In the genomic region with DNA sequence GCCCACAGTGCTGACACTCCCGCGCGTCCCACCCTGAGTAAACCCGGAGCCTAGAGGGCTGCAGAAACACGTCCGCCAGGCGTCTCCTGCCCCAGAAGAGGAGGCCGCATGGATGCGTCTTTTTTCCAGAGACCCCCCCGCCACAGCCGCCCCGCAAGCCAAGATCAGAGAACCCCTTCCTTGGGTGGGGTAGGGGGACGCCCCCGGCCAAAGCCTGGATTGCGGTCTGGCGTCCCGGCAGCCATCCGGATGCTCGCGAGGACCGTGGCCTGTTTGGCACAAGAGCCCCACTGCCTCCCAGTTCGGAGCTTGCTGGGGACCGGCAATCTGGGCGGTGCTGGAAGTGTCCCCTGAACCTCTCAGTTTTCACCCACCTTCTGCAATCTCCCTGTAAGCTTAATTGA, we compare ENCODE assay signal across 10 cellular contexts. TPM values are rescaled to one million over a fixed set of nuclear protein-coding genes. Genes with fewer than 3 reads are reported as not detected.
DNase-seq lines count a peak whose midpoint lies in the region; ATAC-seq, FAIRE-seq and TF ChIP-seq lines count a peak whose summit lies in the region.
"Had no signal": no experiment of that assay in that cellular context is flagged by ENCODE, and none has a peak within 500 bp of the region (broad histone marks: within the 10 kb centered on the region; RNA-seq: fewer than 3 reads in every experiment).

No MANE protein-coding gene starts in this region.

- TF ChIP-seq CTCF in dorsolateral prefrontal cortex (IDR thresholded peaks at IDR 0.05 in 54 of 56, conservative IDR thresholded peaks at IDR 0.05 in 2 of 56; ENCODE audit: low read depth in 1 of 56, partially characterized antibody in 56 of 56) (no peak), HepG2 (CRISPR knock-in tag; IDR thresholded peaks at IDR 0.05) (no peak)

- H3K4me1 ChIP-seq in HUES64 (ENCODE audit: insufficient read depth, low read length) (peaks cover 9% of the 10 kb centered on the region; the same call in 1 of the 2 replicates), HepG2 (ENCODE audit: insufficient read depth, low read length) (peaks cover 15% of the 10 kb centered on the region; the same call in 1 of the 2 replicates)

- TF ChIP-seq EP300 in HepG2 (IDR thresholded peaks at IDR 0.05; ENCODE audit: low read depth in 2 of 2, low read length in 2 of 2): no peak
- no peak for TF ChIP-seq EP300 in HepG2 (CRISPR knock-in tag; IDR thresholded peaks at IDR 0.05; ENCODE audit: borderline replicate concordance)

- POLR2A ChIA-PET in HepG2 (lab: Yijun Ruan, JAX): no interaction called here

- H2AFZ ChIP-seq in HepG2 (ENCODE audit: low read length): no peak overlapping the region

- H3K9me3 ChIP-seq in HUES64 (ENCODE audit: insufficient read depth, low read depth, low read length): no peaks in the 10 kb centered on the region
- H3K9me3 ChIP-seq in HepG2 (ENCODE audit: low read length): no peaks in the 10 kb centered on the region

- H4K20me1 ChIP-seq in HepG2 (ENCODE audit: insufficient read depth, low read length): no peaks in the 10 kb centered on the region

- H3K9ac ChIP-seq in HUES64 (ENCODE audit: low read depth, low read length) (peak overlapping the region; percentile 7; the same call in 1 of the 2 replicates), HepG2 (ENCODE audit: insufficient read depth, low read depth, low read length) (no peak overlapping the region)
- H3K9ac ChIP-seq: KMS-11 had no signal

- TF ChIP-seq POLR2A in HepG2 (IDR thresholded peaks at IDR 0.05; ENCODE audit: insufficient read depth in 1 of 2, low read depth in 2 of 2, low read length in 2 of 2): no peak

- H3K27me3 ChIP-seq in HUES64 (ENCODE audit: insufficient read depth, low read length) (peaks cover 46% of the 10 kb centered on the region), dorsolateral prefrontal cortex (peaks cover 0 to 40% (median 15%) of the 10 kb centered on the region in 45 donors), HepG2 (ENCODE audit: control insufficient read depth in 1 of 2, insufficient read depth in 2 of 2, low read length in 2 of 2) (peaks cover 0 to 48% of the 10 kb centered on the region in 2 experiments; a peak in 4 of 5 replicates)

- peak overlapping the region in 1 of 2 donors; percentile 22 for H3K27ac Mint-ChIP-seq in stimulated activated naive CD8-positive, alpha-beta T cell treated with anti-CD3 and anti-CD28 coated beads, Interleukin-15, amount 100 ng/mL, for 72 hours

- H3K9me3 Mint-ChIP-seq in stimulated activated naive CD8-positive, alpha-beta T cell treated with anti-CD3 and anti-CD28 coated beads, Interleukin-15, amount 100 ng/mL, for 72 hours: no peaks in the 10 kb centered on the region

- CTCF ChIA-PET in HepG2 (lab: Yijun Ruan, JAX; ENCODE audit: low intra/inter-chr PET ratio, low total read pairs): no interaction called here

- H3K79me2 ChIP-seq in HepG2 (ENCODE audit: insufficient read depth, low read length): no peaks in the 10 kb centered on the region

- H3K27me3 Mint-ChIP-seq in stimulated activated naive CD8-positive, alpha-beta T cell treated with anti-CD3 and anti-CD28 coated beads, Interleukin-15, amount 100 ng/mL, for 72 hours: peaks cover 45% of the 10 kb centered on the region

- FAIRE-seq in HepG2 (lab: Jason Lieb, UNC): no peak

- DNase-seq in dorsolateral prefrontal cortex (peak in 2 of 10 donors; percentile 4 to 44), HepG2 (ENCODE audit: low spot score) (no peak), COLO668 (lab: John Stamatoyannopoulos, UW; ENCODE audit: unreplicated experiment) (no peak), cerebellum (ENCODE audit: low spot score) (no peak)
- no peak for DNase-seq in stimulated activated naive CD8-positive, alpha-beta T cell treated with anti-CD3 and anti-CD28 coated beads, Interleukin-15, amount 100 ng/mL, for 72 hours
- DNase-seq: stimulated activated naive CD4-positive, alpha-beta T cell treated with Interleukin-2 at 50 U/mL for 16 hours had no signal

- intact Hi-C loops in dorsolateral prefrontal cortex (cut with DNase I) (no loop called here), HepG2 (cut with micrococcal nuclease; ENCODE audit: unreplicated experiment) (no loop called here)

- TF ChIP-seq RAD21 in HepG2 (CRISPR knock-in tag; IDR thresholded peaks at IDR 0.05): no peak

- no peaks in the 10 kb centered on the region for H3K36me3 ChIP-seq in HUES64 (ENCODE audit: insufficient read depth, low read length)
- H3K36me3 ChIP-seq in HepG2 (replicated peaks in 1 of 2; ENCODE audit: control insufficient read depth in 1 of 2, insufficient read depth in 2 of 2, low read length in 2 of 2): no peaks in the 10 kb centered on the region

- 11% methylated on average over 24 of the region's 24 CpGs for WGBS in HUES64
- WGBS in HepG2 (ENCODE audit: low lambda C conversion rate): 76% methylated on average over 22 of the region's 24 CpGs

- H3K27ac ChIP-seq in HUES64 (ENCODE audit: low read depth, low read length) (no peak overlapping the region), dorsolateral prefrontal cortex (peak overlapping the region in 26 of 59 donors; percentile 13 to 81 (median 54)), HepG2 (ENCODE audit: extremely low read length, insufficient read depth, low read length) (no peak overlapping the region)
- H3K27ac ChIP-seq: KMS-11 had no signal

- ATAC-seq in HepG2 (peak; percentile 43), GM21786 (IDR thresholded peaks at IDR 0.05; ENCODE audit: unreplicated experiment) (no peak), GM21390 (IDR thresholded peaks at IDR 0.05; ENCODE audit: unreplicated experiment) (no peak)
- ATAC-seq in stimulated activated naive CD8-positive, alpha-beta T cell treated with anti-CD3 and anti-CD28 coated beads, Interleukin-15, amount 100 ng/mL, for 72 hours: no peak

- H3K4me3 Mint-ChIP-seq in stimulated activated naive CD8-positive, alpha-beta T cell treated with anti-CD3 and anti-CD28 coated beads, Interleukin-15, amount 100 ng/mL, for 72 hours: peak overlapping the region; percentile 63 to 81

- peaks cover 16% of the 10 kb centered on the region for H3K4me1 Mint-ChIP-seq in stimulated activated naive CD8-positive, alpha-beta T cell treated with anti-CD3 and anti-CD28 coated beads, Interleukin-15, amount 100 ng/mL, for 72 hours

- peak overlapping the region; percentile 73 for H3K4me2 ChIP-seq in HepG2 (ENCODE audit: low read depth, low read length)
- H3K4me2 ChIP-seq: KMS-11 had no signal

- H3K4me3 ChIP-seq in HUES64 (ENCODE audit: low read length): peak overlapping the region; percentile 71
- H3K4me3 ChIP-seq in dorsolateral prefrontal cortex: peak overlapping the region; percentile 40 to 74 (median 62)
- peak overlapping the region; percentile 24 to 71 (median 52); a peak in 3 of 6 replicates for H3K4me3 ChIP-seq in HepG2 (replicated peaks in 1 of 3; ENCODE audit: insufficient read depth in 1 of 3, low read depth in 2 of 3, low read length in 3 of 3)

- BruUV-seq in HepG2 (replicated peaks; lab: Mats Ljungman, UMichigan): no TSS peak

- in situ Hi-C loops in HepG2 (cut with HindIII; ENCODE audit: extremely low pct_ligation_motif_present, low pct_unique_long_range_greater_than_20kb): no loop called here

TF ChIP-seq in HepG2, 621 proteins besides CTCF, POLR2A, EP300 and RAD21 (continues in another document):
- TF ChIP-seq ZNF225 (CRISPR knock-in tag; IDR thresholded peaks at IDR 0.05) (0 out of 2 replicates have a peak, but pooled peaks have one; percentile 11), NCOA1 (CRISPR knock-in tag; IDR thresholded peaks at IDR 0.05) (no peak), IRX3 (CRISPR knock-in tag; IDR thresholded peaks at IDR 0.05; ENCODE audit: borderline replicate concordance, low read depth) (no peak), ARNT2 (CRISPR knock-in tag; IDR thresholded peaks at IDR 0.05; ENCODE audit: low read depth) (no peak), ZNF772 (CRISPR knock-in tag; IDR thresholded peaks at IDR 0.05) (no peak; the same call in 1 of the 2 replicates), KAT7 (CRISPR knock-in tag; IDR thresholded peaks at IDR 0.05; ENCODE audit: borderline replicate concordance) (no peak)
- TF ChIP-seq, protein P1, sequence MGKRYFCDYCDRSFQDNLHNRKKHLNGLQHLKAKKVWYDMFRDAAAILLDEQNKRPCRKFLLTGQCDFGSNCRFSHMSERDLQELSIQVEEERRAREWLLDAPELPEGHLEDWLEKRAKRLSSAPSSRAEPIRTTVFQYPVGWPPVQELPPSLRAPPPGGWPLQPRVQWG (CRISPR knock-in tag; IDR thresholded peaks at IDR 0.05; ENCODE audit: borderline replicate concordance, low read depth): no peak

RNA-seq across cellular contexts. Expression of gene FAM162B, which starts 1.0 kb away (rescaled TPM):
- polyA plus RNA-seq in HUES64 (2013, experiment 1 of 2): 1.1 TPM
- 2.0 TPM for polyA plus RNA-seq in HUES64 (2013, experiment 2 of 2)
- total RNA-seq in dorsolateral prefrontal cortex (10 to 100 TPM in 94 of 120 experiments, 1 to 10 TPM in 26; 5.1 to 23.9 (median 13.0) TPM), HepG2 (2016; rRNA removed; fragmentation: Illumina TruSeq; extraction: Trizol) (not detected in 2 replicates), cerebellum (1.4 TPM)
- not detected in 2 replicates for total RNA-seq in HepG2 (2016; cell fraction: cytosol; rRNA removed; fragmentation: Illumina TruSeq; extraction: Trizol; ENCODE audit: low read depth)
- not detected in 2 replicates for total RNA-seq in HepG2 (2016; cell fraction: insoluble cytoplasmic fraction; rRNA removed; fragmentation: Illumina TruSeq; extraction: Trizol)
- not detected in 2 replicates for total RNA-seq in HepG2 (2016; cell fraction: membrane; rRNA removed; fragmentation: Illumina TruSeq; extraction: Trizol)
- total RNA-seq in HepG2 (2016; cell fraction: nucleus; rRNA removed; fragmentation: Illumina TruSeq; extraction: Trizol): not detected in 2 replicates
- 0.17 TPM in 1 of 2 replicates, not detected in the other for polyA plus RNA-seq in HepG2 (2011; rRNA removed)
- polyA plus RNA-seq in HepG2 (2011; cell fraction: cytosol; rRNA removed): 0.07 TPM in 1 of 2 replicates, not detected in the other
- polyA plus RNA-seq in HepG2 (2011; cell fraction: nucleus; rRNA removed): not detected in 2 replicates
- polyA plus RNA-seq in HepG2 (2012): 0.19 TPM in 1 of 2 replicates, not detected in the other
- not detected in 2 replicates for polyA plus RNA-seq in HepG2 (2016; cell fraction: cytosol; fragmentation: Illumina TruSeq; extraction: Trizol; ENCODE audit: low read depth)
- polyA plus RNA-seq in HepG2 (2016; cell fraction: insoluble cytoplasmic fraction; fragmentation: Illumina TruSeq; extraction: Trizol; ENCODE audit: low read depth): not detected in 2 replicates
- polyA plus RNA-seq in HepG2 (2016; cell fraction: membrane; fragmentation: Illumina TruSeq; extraction: Trizol; ENCODE audit: low read depth): not detected in 2 replicates
- not detected in 2 replicates for polyA plus RNA-seq in HepG2 (2016; cell fraction: nucleus; fragmentation: Illumina TruSeq; extraction: Trizol; ENCODE audit: insufficient read depth, low read depth)
- 0.14 TPM in 1 of 2 replicates, not detected in the other for polyA minus RNA-seq in HepG2 (2011; rRNA and poly(A)+ RNA removed; ENCODE audit: low replicate concordance)
- not detected in 2 replicates for polyA minus RNA-seq in HepG2 (2011; cell fraction: cytosol; rRNA and poly(A)+ RNA removed)
- not detected in 2 replicates for polyA minus RNA-seq in HepG2 (2011; cell fraction: nucleus; rRNA and poly(A)+ RNA removed)
